In the genomic region with DNA sequence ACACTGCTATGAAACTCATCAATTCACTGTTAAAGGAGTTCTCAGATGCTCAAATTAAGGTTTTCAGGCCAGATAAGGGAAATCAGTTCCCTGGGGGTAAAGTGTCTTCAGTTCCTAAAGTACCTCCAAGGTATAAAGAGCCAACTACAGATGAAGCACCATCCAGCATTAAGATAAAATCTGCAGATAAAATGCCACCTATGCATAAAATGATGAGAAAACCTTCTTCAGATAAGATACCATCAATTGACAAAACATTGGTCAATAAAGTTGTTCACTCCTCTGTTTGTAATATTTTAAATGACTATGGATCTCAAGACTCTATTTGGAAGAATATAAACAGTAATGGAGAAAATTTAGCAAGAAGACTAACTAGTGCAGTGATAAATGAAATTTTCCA, we compare ENCODE assay signal across 1 cellular context.
TF ChIP-seq lines count a peak whose summit lies in the region.

No MANE protein-coding gene starts in this region.

TF ChIP-seq in HepG2, 621 proteins besides CTCF, POLR2A, EP300 and RAD21 (continued from another document):
- TF ChIP-seq, protein P1, sequence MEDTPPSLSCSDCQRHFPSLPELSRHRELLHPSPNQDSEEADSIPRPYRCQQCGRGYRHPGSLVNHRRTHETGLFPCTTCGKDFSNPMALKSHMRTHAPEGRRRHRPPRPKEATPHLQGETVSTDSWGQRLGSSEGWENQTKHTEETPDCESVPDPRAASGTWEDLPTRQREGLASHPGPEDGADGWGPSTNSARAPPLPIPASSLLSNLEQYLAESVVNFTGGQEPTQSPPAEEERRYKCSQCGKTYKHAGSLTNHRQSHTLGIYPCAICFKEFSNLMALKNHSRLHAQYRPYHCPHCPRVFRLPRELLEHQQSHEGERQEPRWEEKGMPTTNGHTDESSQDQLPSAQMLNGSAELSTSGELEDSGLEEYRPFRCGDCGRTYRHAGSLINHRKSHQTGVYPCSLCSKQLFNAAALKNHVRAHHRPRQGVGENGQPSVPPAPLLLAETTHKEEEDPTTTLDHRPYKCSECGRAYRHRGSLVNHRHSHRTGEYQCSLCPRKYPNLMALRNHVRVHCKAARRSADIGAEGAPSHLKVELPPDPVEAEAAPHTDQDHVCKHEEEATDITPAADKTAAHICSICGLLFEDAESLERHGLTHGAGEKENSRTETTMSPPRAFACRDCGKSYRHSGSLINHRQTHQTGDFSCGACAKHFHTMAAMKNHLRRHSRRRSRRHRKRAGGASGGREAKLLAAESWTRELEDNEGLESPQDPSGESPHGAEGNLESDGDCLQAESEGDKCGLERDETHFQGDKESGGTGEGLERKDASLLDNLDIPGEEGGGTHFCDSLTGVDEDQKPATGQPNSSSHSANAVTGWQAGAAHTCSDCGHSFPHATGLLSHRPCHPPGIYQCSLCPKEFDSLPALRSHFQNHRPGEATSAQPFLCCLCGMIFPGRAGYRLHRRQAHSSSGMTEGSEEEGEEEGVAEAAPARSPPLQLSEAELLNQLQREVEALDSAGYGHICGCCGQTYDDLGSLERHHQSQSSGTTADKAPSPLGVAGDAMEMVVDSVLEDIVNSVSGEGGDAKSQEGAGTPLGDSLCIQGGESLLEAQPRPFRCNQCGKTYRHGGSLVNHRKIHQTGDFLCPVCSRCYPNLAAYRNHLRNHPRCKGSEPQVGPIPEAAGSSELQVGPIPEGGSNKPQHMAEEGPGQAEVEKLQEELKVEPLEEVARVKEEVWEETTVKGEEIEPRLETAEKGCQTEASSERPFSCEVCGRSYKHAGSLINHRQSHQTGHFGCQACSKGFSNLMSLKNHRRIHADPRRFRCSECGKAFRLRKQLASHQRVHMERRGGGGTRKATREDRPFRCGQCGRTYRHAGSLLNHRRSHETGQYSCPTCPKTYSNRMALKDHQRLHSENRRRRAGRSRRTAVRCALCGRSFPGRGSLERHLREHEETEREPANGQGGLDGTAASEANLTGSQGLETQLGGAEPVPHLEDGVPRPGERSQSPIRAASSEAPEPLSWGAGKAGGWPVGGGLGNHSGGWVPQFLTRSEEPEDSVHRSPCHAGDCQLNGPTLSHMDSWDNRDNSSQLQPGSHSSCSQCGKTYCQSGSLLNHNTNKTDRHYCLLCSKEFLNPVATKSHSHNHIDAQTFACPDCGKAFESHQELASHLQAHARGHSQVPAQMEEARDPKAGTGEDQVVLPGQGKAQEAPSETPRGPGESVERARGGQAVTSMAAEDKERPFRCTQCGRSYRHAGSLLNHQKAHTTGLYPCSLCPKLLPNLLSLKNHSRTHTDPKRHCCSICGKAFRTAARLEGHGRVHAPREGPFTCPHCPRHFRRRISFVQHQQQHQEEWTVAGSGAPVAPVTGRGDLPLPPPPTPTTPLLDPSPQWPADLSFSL (CRISPR knock-in tag; IDR thresholded peaks at IDR 0.05): no peak
- TF ChIP-seq, protein P2, sequence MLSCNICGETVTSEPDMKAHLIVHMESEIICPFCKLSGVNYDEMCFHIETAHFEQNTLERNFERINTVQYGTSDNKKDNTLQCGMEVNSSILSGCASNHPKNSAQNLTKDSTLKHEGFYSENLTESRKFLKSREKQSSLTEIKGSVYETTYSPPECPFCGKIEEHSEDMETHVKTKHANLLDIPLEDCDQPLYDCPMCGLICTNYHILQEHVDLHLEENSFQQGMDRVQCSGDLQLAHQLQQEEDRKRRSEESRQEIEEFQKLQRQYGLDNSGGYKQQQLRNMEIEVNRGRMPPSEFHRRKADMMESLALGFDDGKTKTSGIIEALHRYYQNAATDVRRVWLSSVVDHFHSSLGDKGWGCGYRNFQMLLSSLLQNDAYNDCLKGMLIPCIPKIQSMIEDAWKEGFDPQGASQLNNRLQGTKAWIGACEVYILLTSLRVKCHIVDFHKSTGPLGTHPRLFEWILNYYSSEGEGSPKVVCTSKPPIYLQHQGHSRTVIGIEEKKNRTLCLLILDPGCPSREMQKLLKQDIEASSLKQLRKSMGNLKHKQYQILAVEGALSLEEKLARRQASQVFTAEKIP (CRISPR knock-in tag; IDR thresholded peaks at IDR 0.05; ENCODE audit: borderline replicate concordance): no peak
- no peak for TF ChIP-seq SRSF4 (IDR thresholded peaks at IDR 0.05; ENCODE audit: low read depth, low read length, poor library complexity, severe bottlenecking)
